Comparison of ENCODE assay signal across 26 cellular contexts in genomic region chr16:52384378-52384777, GRCh38.
DNase-seq lines count a peak whose midpoint lies in the region; ATAC-seq, FAIRE-seq and TF ChIP-seq lines count a peak whose summit lies in the region.
"Had no signal": no experiment of that assay in that cellular context is flagged by ENCODE, and none has a peak within 500 bp of the region (broad histone marks: within the 10 kb centered on the region; RNA-seq: fewer than 3 reads in every experiment).

No MANE protein-coding gene starts in this region.

- H3K27me3 Mint-ChIP-seq in Calu3 (ENCODE audit: unreplicated experiment): no peaks in the 10 kb centered on the region
- H3K27me3 Mint-ChIP-seq: B cell; CD4-positive, alpha-beta T cell had no signal

- H3K27ac ChIP-seq in HepG2 (ENCODE audit: extremely low read length, insufficient read depth, low read length) (no peak overlapping the region), right lobe of liver (no peak overlapping the region), esophagus muscularis mucosa (replicated peaks in 1 of 4) (no peak overlapping the region), testis (no peak overlapping the region)
- H3K27ac ChIP-seq: BLaER1 treated with 17β-estradiol and CSF1 and Interleukin-3, amounts not matched to agents 10 nM and 100 nM; C4-2B had no signal

- CTCF ChIA-PET in HepG2 (lab: Yijun Ruan, JAX; ENCODE audit: low intra/inter-chr PET ratio, low total read pairs) (no interaction called here), Calu3 (lab: Charles Lee) (interaction anchor here (0.9 to 1.5 kb wide), 4 partner anchors 10 to 128 kb away, joined by 3 to 5 read pairs (median 4); no protein-coding TSS in a partner anchor)

- H3K36me3 ChIP-seq in HepG2 (replicated peaks in 1 of 2; ENCODE audit: control insufficient read depth in 1 of 2, insufficient read depth in 2 of 2, low read length in 2 of 2) (no peaks in the 10 kb centered on the region), right lobe of liver (no peaks in the 10 kb centered on the region), esophagus muscularis mucosa (no peaks in the 10 kb centered on the region), testis (ENCODE audit: low read depth, missing control alignments) (no peaks in the 10 kb centered on the region)
- H3K36me3 ChIP-seq: BLaER1 treated with 17β-estradiol and CSF1 and Interleukin-3, amounts not matched to agents 10 nM and 100 nM had no signal

- no peak for TF ChIP-seq CTCF in HepG2 (CRISPR knock-in tag; IDR thresholded peaks at IDR 0.05)
- no peak for TF ChIP-seq CTCF in right lobe of liver (IDR thresholded peaks at IDR 0.05)
- TF ChIP-seq CTCF in Calu3 (IDR thresholded peaks at IDR 0.05; ENCODE audit: unreplicated experiment): no peak
- no peak for TF ChIP-seq CTCF in esophagus muscularis mucosa (IDR thresholded peaks at IDR 0.05)
- TF ChIP-seq CTCF in testis (IDR thresholded peaks at IDR 0.05): no peak

- peaks cover 3% of the 10 kb centered on the region for H3K9me3 Mint-ChIP-seq in Calu3 (ENCODE audit: low read depth, unreplicated experiment)

- no peak for TF ChIP-seq RAD21 in HepG2 (CRISPR knock-in tag; IDR thresholded peaks at IDR 0.05)

- H3K4me1 ChIP-seq in HepG2 (ENCODE audit: insufficient read depth, low read length): peaks cover 41% of the 10 kb centered on the region
- peaks cover 0 to 16% (median 8%) of the 10 kb centered on the region in 4 donors for H3K4me1 ChIP-seq in right lobe of liver
- no peaks in the 10 kb centered on the region for H3K4me1 ChIP-seq in esophagus muscularis mucosa
- H3K4me1 ChIP-seq in testis: no peaks in the 10 kb centered on the region
- H3K4me1 ChIP-seq: BLaER1 treated with 17β-estradiol and CSF1 and Interleukin-3, amounts not matched to agents 10 nM and 100 nM; Caco-2 had no signal

- TF ChIP-seq POLR2A in HepG2 (IDR thresholded peaks at IDR 0.05; ENCODE audit: insufficient read depth in 1 of 2, low read depth in 2 of 2, low read length in 2 of 2) (no peak), right lobe of liver (IDR thresholded peaks at IDR 0.05) (no peak), esophagus muscularis mucosa (IDR thresholded peaks at IDR 0.05; ENCODE audit: low read depth) (no peak), testis (IDR thresholded peaks at IDR 0.05) (no peak)

- H3K4me1 Mint-ChIP-seq in Calu3 (ENCODE audit: low read depth, unreplicated experiment): peaks cover 44% of the 10 kb centered on the region
- H3K4me1 Mint-ChIP-seq: B cell had no signal

- in situ Hi-C loops in HepG2 (cut with HindIII; ENCODE audit: extremely low pct_ligation_motif_present, low pct_unique_long_range_greater_than_20kb): no loop called here

- no peak overlapping the region for H2AFZ ChIP-seq in HepG2 (ENCODE audit: low read length)

- BruUV-seq in HepG2 (replicated peaks; lab: Mats Ljungman, UMichigan) (no TSS peak), Calu3 (replicated peaks; lab: Mats Ljungman, UMichigan) (no TSS peak)

- no peaks in the 10 kb centered on the region for H3K9me3 ChIP-seq in HepG2 (ENCODE audit: low read length)
- no peaks in the 10 kb centered on the region for H3K9me3 ChIP-seq in right lobe of liver
- H3K9me3 ChIP-seq in esophagus muscularis mucosa: no peaks in the 10 kb centered on the region
- H3K9me3 ChIP-seq in testis: no peaks in the 10 kb centered on the region
- H3K9me3 ChIP-seq: BLaER1 treated with 17β-estradiol and CSF1 and Interleukin-3, amounts not matched to agents 10 nM and 100 nM; Caco-2 had no signal

- H3K27me3 ChIP-seq in HepG2 (ENCODE audit: control insufficient read depth in 1 of 2, insufficient read depth in 2 of 2, low read length in 2 of 2) (no peaks in the 10 kb centered on the region), right lobe of liver (no peaks in the 10 kb centered on the region), esophagus muscularis mucosa (no peaks in the 10 kb centered on the region), testis (no peaks in the 10 kb centered on the region)
- H3K27me3 ChIP-seq: BLaER1 treated with 17β-estradiol and CSF1 and Interleukin-3, amounts not matched to agents 10 nM and 100 nM had no signal

- WGBS in HepG2 (ENCODE audit: low lambda C conversion rate): 57% methylated on average over 2 of the region's 2 CpGs
- WGBS in right lobe of liver (ENCODE audit: insufficient coverage, low coverage, low lambda C conversion rate, missing lambda C conversion rate): 79% methylated on average over 1 of the region's 2 CpGs
- WGBS in esophagus muscularis mucosa: 100% methylated on average over 2 of the region's 2 CpGs
- 89 to 92% methylated on average over 2 of the region's 2 CpGs for WGBS in testis, 2 donors

- intact Hi-C loops in HepG2 (cut with micrococcal nuclease; ENCODE audit: unreplicated experiment): no loop called here
- intact Hi-C loops in right lobe of liver (cut with DNase I): no loop called here
- intact Hi-C loops in Calu3 (cut with micrococcal nuclease; ENCODE audit: unreplicated experiment): loop anchor here (5.0 kb wide), 1 partner anchor 113 kb away; no protein-coding TSS in a partner anchor
- intact Hi-C loops in esophagus muscularis mucosa (cut with DNase I): no loop called here
- intact Hi-C loops in testis (cut with DNase I; ENCODE audit: low total_unique reads): no loop called here

- H3K79me2 ChIP-seq in HepG2 (ENCODE audit: insufficient read depth, low read length): no peaks in the 10 kb centered on the region

- POLR2A ChIA-PET in HepG2 (lab: Yijun Ruan, JAX): interaction anchor here (1.0 kb wide), 1 partner anchor 14 kb away, joined by 7 read pairs; no protein-coding TSS in a partner anchor

- TF ChIP-seq EP300 in HepG2 (IDR thresholded peaks at IDR 0.05; ENCODE audit: low read depth in 2 of 2, low read length in 2 of 2): peak in 1 of 2 experiments; percentile 50; a peak in 1 of 4 replicates
- TF ChIP-seq EP300 in HepG2 (CRISPR knock-in tag; IDR thresholded peaks at IDR 0.05; ENCODE audit: borderline replicate concordance): no peak
- TF ChIP-seq EP300 in esophagus muscularis mucosa (IDR thresholded peaks at IDR 0.05): no peak

- H3K9ac ChIP-seq in HepG2 (ENCODE audit: insufficient read depth, low read depth, low read length): no peak overlapping the region
- H3K9ac ChIP-seq: BLaER1 treated with 17β-estradiol and CSF1 and Interleukin-3, amounts not matched to agents 10 nM and 100 nM had no signal

- ATAC-seq in HepG2: peak; percentile 55
- ATAC-seq in right lobe of liver: no peak
- ATAC-seq in GM18519 (IDR thresholded peaks at IDR 0.05; ENCODE audit: low FRiP score, unreplicated experiment): no peak
- ATAC-seq: CD8-positive, alpha-beta T cell; GM12878 had no signal

- H3K27ac Mint-ChIP-seq in Calu3 (ENCODE audit: unreplicated experiment): peak overlapping the region; percentile 42
- H3K27ac Mint-ChIP-seq: B cell; CD4-positive, alpha-beta T cell; CD8-positive, alpha-beta T cell had no signal

- peaks cover 11% of the 10 kb centered on the region for H3K36me3 Mint-ChIP-seq in Calu3 (ENCODE audit: insufficient read depth, unreplicated experiment)
- H3K36me3 Mint-ChIP-seq: CD8-positive, alpha-beta T cell had no signal

- peak overlapping the region; percentile 18 for H3K4me3 Mint-ChIP-seq in Calu3 (ENCODE audit: low read depth, unreplicated experiment)
- H3K4me3 Mint-ChIP-seq: B cell; CD4-positive, alpha-beta T cell; CD8-positive, alpha-beta T cell had no signal

- no peak overlapping the region for H3K4me3 ChIP-seq in HepG2 (replicated peaks in 1 of 3; ENCODE audit: insufficient read depth in 1 of 3, low read depth in 2 of 3, low read length in 3 of 3)
- H3K4me3 ChIP-seq in right lobe of liver: no peak overlapping the region
- H3K4me3 ChIP-seq in esophagus muscularis mucosa: no peak overlapping the region
- H3K4me3 ChIP-seq in testis: no peak overlapping the region
- H3K4me3 ChIP-seq: BLaER1 treated with 17β-estradiol and CSF1 and Interleukin-3, amounts not matched to agents 10 nM and 100 nM; GM12878 had no signal

- peak overlapping the region; percentile 43 for H3K4me2 ChIP-seq in HepG2 (ENCODE audit: low read depth, low read length)
- H3K4me2 ChIP-seq: BLaER1 treated with 17β-estradiol and CSF1 and Interleukin-3, amounts not matched to agents 10 nM and 100 nM had no signal

- no peaks in the 10 kb centered on the region for H4K20me1 ChIP-seq in HepG2 (ENCODE audit: insufficient read depth, low read length)
- H4K20me1 ChIP-seq: BLaER1 treated with 17β-estradiol and CSF1 and Interleukin-3, amounts not matched to agents 10 nM and 100 nM had no signal

- FAIRE-seq in HepG2 (lab: Jason Lieb, UNC): no peak
- FAIRE-seq: A204.1, GM12878, GM12892, GM18507, GM19239 had no signal

- DNase-seq in HepG2 (ENCODE audit: low spot score) (peak; percentile 63), right lobe of liver (no peak), Calu3 (peak; percentile 28), HT-29 (ENCODE audit: low spot score) (peak; percentile 48), esophagus muscularis mucosa (ENCODE audit: extremely low spot score) (peak; percentile 31), testis (no peak)
- no peak for DNase-seq in stimulated activated CD4-positive, alpha-beta T cell treated with anti-CD3 and anti-CD28 coated beads, Interleukin-15, amount 100 ng/mL, for 24 hours
- DNase-seq: 8988T; AML-193; Caco-2; CD4-positive, alpha-beta T cell; CD8-positive, alpha-beta T cell; DMS153; DMS79; DND-41; EL; GDM1 had no signal

TF ChIP-seq in HepG2, 621 proteins besides CTCF, POLR2A, EP300 and RAD21 (continues in another document):
- TF ChIP-seq CENPT (CRISPR knock-in tag; IDR thresholded peaks at IDR 0.05; ENCODE audit: low read depth) (no peak), SETDB1 (CRISPR knock-in tag; IDR thresholded peaks at IDR 0.05; ENCODE audit: borderline replicate concordance) (no peak), GRHL1 (CRISPR knock-in tag; conservative IDR thresholded peaks at IDR 0.05) (no peak), ETV5 (CRISPR knock-in tag; IDR thresholded peaks at IDR 0.05; ENCODE audit: borderline replicate concordance) (peak; percentile 60; the same call in 1 of the 2 replicates)

Comparison
In these comparisons a context has a peak if more than half of its experiments do, and no peak if none do; other contexts are left out.
1. DNase-seq: peak in HepG2 (single experiment), Calu3 (single experiment), HT-29 (single experiment) and esophagus muscularis mucosa (single experiment); none in right lobe of liver (0 of 3), testis (single experiment) and stimulated activated CD4-positive, alpha-beta T cell treated with anti-CD3 and anti-CD28 coated beads, Interleukin-15, amount 100 ng/mL, for 24 hours (single experiment).